In the genomic region with DNA sequence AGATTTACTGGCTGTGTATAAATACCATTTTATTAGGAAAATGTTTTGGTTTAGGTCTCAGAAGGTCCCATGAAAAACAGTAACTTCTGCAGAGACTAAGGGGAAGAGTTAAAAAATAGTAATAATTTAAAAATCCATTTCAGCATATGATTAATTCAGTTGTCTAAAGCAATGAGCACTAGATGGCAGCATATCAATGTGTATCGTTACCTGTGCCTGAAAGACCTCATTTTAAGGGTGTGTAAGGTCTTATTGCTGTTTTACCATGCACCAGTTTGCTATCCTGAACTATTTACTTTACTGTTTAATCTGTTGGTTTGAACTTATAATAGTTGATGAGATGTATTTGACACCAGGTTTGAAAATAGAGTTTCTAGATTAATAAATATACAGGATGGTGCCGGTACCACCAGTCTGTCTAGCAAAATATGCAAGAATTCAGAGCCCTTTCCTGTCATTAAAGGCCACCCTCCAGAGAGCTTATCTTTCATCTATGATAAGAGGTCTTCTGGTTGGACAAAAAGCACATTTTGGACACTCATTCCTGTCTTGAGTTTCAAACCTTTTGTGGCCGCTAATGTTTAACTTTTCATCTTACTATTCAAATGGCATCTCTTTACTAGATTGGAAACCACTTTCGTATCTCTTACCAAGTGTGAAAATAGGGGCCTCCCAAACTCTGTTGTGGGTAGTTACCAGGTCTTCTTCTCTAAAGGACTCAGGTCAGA, we compare ENCODE assay signal across 2 cellular contexts.
TF ChIP-seq lines count a peak whose summit lies in the region.

No MANE protein-coding gene starts in this region.

TF ChIP-seq in HEK293T, 16 proteins besides CTCF, POLR2A, EP300 and RAD21:
- TF ChIP-seq, protein P1, sequence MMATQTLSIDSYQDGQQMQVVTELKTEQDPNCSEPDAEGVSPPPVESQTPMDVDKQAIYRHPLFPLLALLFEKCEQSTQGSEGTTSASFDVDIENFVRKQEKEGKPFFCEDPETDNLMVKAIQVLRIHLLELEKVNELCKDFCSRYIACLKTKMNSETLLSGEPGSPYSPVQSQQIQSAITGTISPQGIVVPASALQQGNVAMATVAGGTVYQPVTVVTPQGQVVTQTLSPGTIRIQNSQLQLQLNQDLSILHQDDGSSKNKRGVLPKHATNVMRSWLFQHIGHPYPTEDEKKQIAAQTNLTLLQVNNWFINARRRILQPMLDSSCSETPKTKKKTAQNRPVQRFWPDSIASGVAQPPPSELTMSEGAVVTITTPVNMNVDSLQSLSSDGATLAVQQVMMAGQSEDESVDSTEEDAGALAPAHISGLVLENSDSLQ (IDR thresholded peaks at IDR 0.05), result no peak
- TF ChIP-seq FOXK2 (IDR thresholded peaks at IDR 0.05) (no peak), BHLHE40 (IDR thresholded peaks at IDR 0.05; ENCODE audit: borderline replicate concordance) (no peak), TARDBP (IDR thresholded peaks at IDR 0.05) (no peak), CTBP1 (IDR thresholded peaks at IDR 0.05; ENCODE audit: borderline replicate concordance) (no peak), ARNT (IDR thresholded peaks at IDR 0.05) (no peak), FOXA1 (IDR thresholded peaks at IDR 0.05) (no peak), NFRKB (IDR thresholded peaks at IDR 0.05) (no peak), HDGF (IDR thresholded peaks at IDR 0.05; ENCODE audit: borderline replicate concordance) (no peak), LEF1 (IDR thresholded peaks at IDR 0.05; ENCODE audit: borderline replicate concordance) (no peak), ELF4 (IDR thresholded peaks at IDR 0.05) (no peak), SUZ12 (IDR thresholded peaks at IDR 0.05) (no peak), ZNF384 (IDR thresholded peaks at IDR 0.05) (no peak)

TF ChIP-seq in SK-N-SH, 30 proteins besides CTCF, POLR2A, EP300 and RAD21:
- TF ChIP-seq SMC3 (IDR thresholded peaks at IDR 0.05; ENCODE audit: low read depth, low read length) (peak; percentile 56), YY1 (IDR thresholded peaks at IDR 0.05; ENCODE audit: low read depth) (no peak)
